Comparison of ENCODE assay signal across 7 cellular contexts in genomic region chr7:22565315-22565811, GRCh38.
DNase-seq lines count a peak whose midpoint lies in the region; ATAC-seq, FAIRE-seq and TF ChIP-seq lines count a peak whose summit lies in the region.

No MANE protein-coding gene starts in this region.

- H3K36me3 Mint-ChIP-seq in activated naive CD8-positive, alpha-beta T cell, result no peaks in the 10 kb centered on the region

- peak overlapping the region; percentile 15 for H3K4me3 Mint-ChIP-seq in activated naive CD8-positive, alpha-beta T cell

- H3K27me3 ChIP-seq in right lobe of liver, result no peaks in the 10 kb centered on the region

- FAIRE-seq in urothelium cell line (lab: Jason Lieb, UNC), result no peak

- DNase-seq in right lobe of liver, result no peak
- DNase-seq in urothelium cell line (ENCODE audit: low spot score), result no peak
- no peak for DNase-seq in NCI-H2227 treated with DMSO at 0.1 percent for 48 hours (lab: John Stamatoyannopoulos, UW)

- H3K27ac Mint-ChIP-seq in activated naive CD8-positive, alpha-beta T cell, result no peak overlapping the region

- peaks cover 45% of the 10 kb centered on the region for H3K4me1 Mint-ChIP-seq in activated naive CD8-positive, alpha-beta T cell (ENCODE audit: low read depth)

- no peaks in the 10 kb centered on the region for H3K9me3 ChIP-seq in right lobe of liver

- no peaks in the 10 kb centered on the region for H3K9me3 Mint-ChIP-seq in activated naive CD8-positive, alpha-beta T cell (ENCODE audit: low read depth)

- intact Hi-C loops in right lobe of liver (cut with DNase I), result no loop called here

- WGBS in right lobe of liver (ENCODE audit: insufficient coverage, low coverage, low lambda C conversion rate, missing lambda C conversion rate), result 33% methylated on average over 1 of the region's 1 CpG

- peaks cover 36% of the 10 kb centered on the region for H3K27me3 Mint-ChIP-seq in activated naive CD8-positive, alpha-beta T cell

- H3K4me3 ChIP-seq in right lobe of liver, result no peak overlapping the region

- peak; percentile 31 for ATAC-seq in GM19025 (IDR thresholded peaks at IDR 0.05; ENCODE audit: low read depth, unreplicated experiment)
- peak; percentile 55 for ATAC-seq in HG03060 (IDR thresholded peaks at IDR 0.05; ENCODE audit: low read depth, unreplicated experiment)
- peak; percentile 14 to 43 (median 30) for ATAC-seq in right lobe of liver
- no peak for ATAC-seq in GM19397 (IDR thresholded peaks at IDR 0.05; ENCODE audit: unreplicated experiment)

- no peak for TF ChIP-seq POLR2A in right lobe of liver (IDR thresholded peaks at IDR 0.05)

- H3K36me3 ChIP-seq in right lobe of liver, result no peaks in the 10 kb centered on the region

- no peak for TF ChIP-seq CTCF in right lobe of liver (IDR thresholded peaks at IDR 0.05)

- H3K27ac ChIP-seq in right lobe of liver, result no peak overlapping the region

- peaks cover 0 to 27% (median 13%) of the 10 kb centered on the region in 4 donors for H3K4me1 ChIP-seq in right lobe of liver
